Comparison of ENCODE assay signal across 13 cellular contexts in the genomic region with DNA sequence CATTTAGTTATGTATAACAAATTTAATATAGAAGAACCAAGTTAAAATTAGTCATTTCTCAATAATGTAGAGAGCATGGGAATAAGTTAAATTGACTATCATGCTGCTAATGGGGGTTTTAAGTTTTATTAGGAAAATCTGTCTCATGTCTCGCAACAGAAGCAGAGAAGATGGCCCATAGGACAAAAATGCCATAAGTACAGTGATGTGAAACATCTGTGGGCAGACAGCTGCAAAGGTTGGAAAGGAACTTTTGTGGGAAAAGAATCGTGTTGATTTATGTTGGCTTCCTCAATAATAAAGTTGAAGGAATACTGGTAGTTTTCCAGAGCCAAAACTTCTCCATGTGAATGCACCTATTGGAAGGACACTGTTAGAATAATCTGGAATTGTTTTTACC. TPM values are rescaled to one million over a fixed set of nuclear protein-coding genes. Genes with fewer than 3 reads are reported as not detected.
"Had no signal": no experiment of that assay in that cellular context is flagged by ENCODE, and none has a peak within 500 bp of the region (broad histone marks: within the 10 kb centered on the region; RNA-seq: fewer than 3 reads in every experiment).

No MANE protein-coding gene starts in this region.

- DNase-seq: activated CD4-positive, alpha-beta T cell treated with anti-CD3 and anti-CD28 coated beads, Interleukin-2, amount 50 U/mL, for 48 hours; activated CD4-positive, CD25-positive, alpha-beta regulatory T cell treated with anti-CD3 and anti-CD28 coated beads, Interleukin-2, amount 50 U/mL, for 72 hours; activated CD8-positive, alpha-beta memory T cell treated with anti-CD3 and anti-CD28 coated beads, Interleukin-2, amount 10 ng/mL, durations not matched to agents 7 days and 5 days; activated effector memory CD4-positive, alpha-beta T cell treated with anti-CD3 and anti-CD28 coated beads, Interleukin-2, amount 50 U/mL, for 16 hours; activated naive CD8-positive, alpha-beta T cell treated with anti-CD3 and anti-CD28 coated beads for 36 hours; activated T-cell treated with anti-CD3 and anti-CD28 coated beads, Interleukin-2, amount 50 U/mL, for 4 hours; anterior cingulate cortex; hypothalamus; nephron progenitor cell; small intestine had no signal

- H3K36me3 ChIP-seq: breast epithelium, esophagus muscularis mucosa had no signal

- H3K27me3 Mint-ChIP-seq: activated naive CD8-positive, alpha-beta T cell treated with anti-CD3 and anti-CD28 coated beads for 36 hours had no signal

- H3K4me3 ChIP-seq: breast epithelium, esophagus muscularis mucosa had no signal

- H3K9me3 ChIP-seq: breast epithelium, esophagus muscularis mucosa had no signal

- H3K36me3 Mint-ChIP-seq: activated CD8-positive, alpha-beta memory T cell treated with anti-CD3 and anti-CD28 coated beads, Interleukin-2, amount 10 ng/mL, durations not matched to agents 7 days and 5 days; activated naive CD8-positive, alpha-beta T cell treated with anti-CD3 and anti-CD28 coated beads for 36 hours had no signal

- H3K27me3 ChIP-seq: breast epithelium, esophagus muscularis mucosa had no signal

- ATAC-seq: activated CD8-positive, alpha-beta memory T cell treated with anti-CD3 and anti-CD28 coated beads, Interleukin-2, amount 10 ng/mL, durations not matched to agents 7 days and 5 days; activated T-cell treated with anti-CD3 and anti-CD28 coated beads, Interleukin-2, amount 50 U/mL, for 4 hours had no signal

- H3K9me3 Mint-ChIP-seq: activated naive CD8-positive, alpha-beta T cell treated with anti-CD3 and anti-CD28 coated beads for 36 hours; activated T-cell treated with anti-CD3 and anti-CD28 coated beads, Interleukin-2, amount 50 U/mL, for 4 hours; nephron progenitor cell; T-helper 2 cell treated with Interferon-gamma antibody and Interleukin-4, amounts not matched to agents 5 μg/mL and 100 μg/mL, for 36 hours had no signal

- H3K27ac ChIP-seq: breast epithelium, esophagus muscularis mucosa had no signal

- H3K4me1 Mint-ChIP-seq: activated CD8-positive, alpha-beta memory T cell treated with anti-CD3 and anti-CD28 coated beads, Interleukin-2, amount 10 ng/mL, durations not matched to agents 7 days and 5 days; activated naive CD8-positive, alpha-beta T cell treated with anti-CD3 and anti-CD28 coated beads for 36 hours; nephron progenitor cell had no signal

- H3K4me3 Mint-ChIP-seq: activated CD8-positive, alpha-beta memory T cell treated with anti-CD3 and anti-CD28 coated beads, Interleukin-2, amount 10 ng/mL, durations not matched to agents 7 days and 5 days; activated naive CD8-positive, alpha-beta T cell treated with anti-CD3 and anti-CD28 coated beads for 36 hours; activated T-cell treated with anti-CD3 and anti-CD28 coated beads, Interleukin-2, amount 50 U/mL, for 4 hours; nephron progenitor cell; T-helper 2 cell treated with Interferon-gamma antibody and Interleukin-4, amounts not matched to agents 5 μg/mL and 100 μg/mL, for 36 hours had no signal

- H3K27ac Mint-ChIP-seq: activated CD8-positive, alpha-beta memory T cell treated with anti-CD3 and anti-CD28 coated beads, Interleukin-2, amount 10 ng/mL, durations not matched to agents 7 days and 5 days; activated naive CD8-positive, alpha-beta T cell treated with anti-CD3 and anti-CD28 coated beads for 36 hours; nephron progenitor cell; T-helper 2 cell treated with Interferon-gamma antibody and Interleukin-4, amounts not matched to agents 5 μg/mL and 100 μg/mL, for 36 hours had no signal

- H3K4me1 ChIP-seq: breast epithelium had no signal

RNA-seq across cellular contexts. Expression of gene VCAN, which starts 44.8 kb away (rescaled TPM):
- total RNA-seq: activated naive CD8-positive, alpha-beta T cell treated with anti-CD3 and anti-CD28 coated beads for 36 hours had no signal
